ENCODE assay signal across 29 cellular contexts in genomic region chr2:85898881-85899280, GRCh38.
"Had no signal": no experiment of that assay in that cellular context is flagged by ENCODE, and none has a peak within 500 bp of the region (broad histone marks: within the 10 kb centered on the region; RNA-seq: fewer than 3 reads in every experiment).

No MANE protein-coding gene starts in this region.

- H3K4me1 ChIP-seq: body of pancreas, colonic mucosa, lower lobe of right lung, testis had no signal

- H3K9me3 ChIP-seq: adrenal gland, body of pancreas, colonic mucosa, left lung, lower lobe of right lung, neutrophil, testis had no signal

- H3K27ac ChIP-seq: adrenal gland, body of pancreas, cardiac muscle cell, colonic mucosa, left lung, lower lobe of right lung, neutrophil, skin epidermis, testis, WERI-Rb-1 had no signal

- H3K36me3 Mint-ChIP-seq: stimulated activated effector memory CD8-positive, alpha-beta T cell treated with anti-CD3 and anti-CD28 coated beads, Interleukin-12 subunit alpha, Interleukin-12 subunit beta, amount 100 ng/mL, for 72 hours had no signal

- H3K9me3 Mint-ChIP-seq: stimulated activated effector memory CD8-positive, alpha-beta T cell treated with anti-CD3 and anti-CD28 coated beads, Interleukin-12 subunit alpha, Interleukin-12 subunit beta, amount 100 ng/mL, for 72 hours had no signal

- H3K27ac Mint-ChIP-seq: activated CD4-positive, alpha-beta memory T cell treated with anti-CD3 and anti-CD28 coated beads for 36 hours; activated CD4-positive, alpha-beta T cell treated with anti-CD3 and anti-CD28 coated beads, Interleukin-2, amount 10 ng/mL, durations not matched to agents 24 days and 14 days; activated naive CD4-positive, alpha-beta T cell treated with anti-CD3 and anti-CD28 coated beads, Interleukin-2, amount 50 U/mL, for 72 hours; nephron progenitor cell; T-helper 17 cell had no signal

- DNase-seq: activated CD4-positive, alpha-beta memory T cell treated with anti-CD3 and anti-CD28 coated beads for 36 hours; activated CD4-positive, alpha-beta T cell treated with anti-CD3 and anti-CD28 coated beads, Interleukin-2, amount 10 ng/mL, durations not matched to agents 24 days and 14 days; activated CD4-positive, CD25-positive, alpha-beta regulatory T cell treated with anti-CD3 and anti-CD28 coated beads, Interleukin-2, amount 50 U/mL, for 72 hours; activated naive CD4-positive, alpha-beta T cell; activated T-cell treated with anti-CD3 and anti-CD28 coated beads, Interleukin-2, amount 50 U/mL, for 48 hours; adrenal gland; aorta; body of pancreas; cerebellar nuclear complex; colonic mucosa; effector memory CD4-positive, alpha-beta T cell; left lung; lower lobe of right lung; mesenchymal stem cell; nephron progenitor cell; stimulated activated CD4-positive, alpha-beta T cell treated with anti-CD3 and anti-CD28 coated beads, Interleukin-12 subunit alpha, Interleukin-12 subunit beta, amount 100 ng/mL, for 4 hours; stimulated activated CD4-positive, alpha-beta T cell treated with anti-CD3 and anti-CD28 coated beads, Interleukin-4, amount 100 ng/mL, for 24 hours; SW 1271; T-helper 17 cell; T1000; testis; trophoblast cell; WERI-Rb-1 had no signal

- ATAC-seq: activated naive CD4-positive, alpha-beta T cell treated with anti-CD3 and anti-CD28 coated beads, Interleukin-2, amount 50 U/mL, for 72 hours; body of pancreas; lower lobe of right lung; sciatic nerve; stimulated activated effector memory CD8-positive, alpha-beta T cell treated with anti-CD3 and anti-CD28 coated beads, Interleukin-12 subunit alpha, Interleukin-12 subunit beta, amount 100 ng/mL, for 72 hours; T-helper 17 cell had no signal

- H3K27me3 Mint-ChIP-seq: activated CD4-positive, alpha-beta memory T cell treated with anti-CD3 and anti-CD28 coated beads for 36 hours; activated CD4-positive, alpha-beta T cell treated with anti-CD3 and anti-CD28 coated beads, Interleukin-2, amount 10 ng/mL, durations not matched to agents 24 days and 14 days; T-helper 17 cell had no signal

- H3K4me3 Mint-ChIP-seq: activated CD4-positive, alpha-beta memory T cell treated with anti-CD3 and anti-CD28 coated beads for 36 hours; activated CD4-positive, alpha-beta T cell treated with anti-CD3 and anti-CD28 coated beads, Interleukin-2, amount 10 ng/mL, durations not matched to agents 24 days and 14 days; nephron progenitor cell; stimulated activated effector memory CD8-positive, alpha-beta T cell treated with anti-CD3 and anti-CD28 coated beads, Interleukin-12 subunit alpha, Interleukin-12 subunit beta, amount 100 ng/mL, for 72 hours; T-helper 17 cell had no signal

- H3K36me3 ChIP-seq: adrenal gland, cardiac muscle cell, colonic mucosa, left lung, lower lobe of right lung, neutrophil, WERI-Rb-1 had no signal

- H3K27me3 ChIP-seq: adrenal gland, body of pancreas, cardiac muscle cell, colonic mucosa, left lung, neutrophil, testis had no signal

- H3K4me3 ChIP-seq: adrenal gland, body of pancreas, cardiac muscle cell, colonic mucosa, left lung, lower lobe of right lung, skin epidermis, testis had no signal
